20 cellular contexts compared by ENCODE assay signal in the genomic region with DNA sequence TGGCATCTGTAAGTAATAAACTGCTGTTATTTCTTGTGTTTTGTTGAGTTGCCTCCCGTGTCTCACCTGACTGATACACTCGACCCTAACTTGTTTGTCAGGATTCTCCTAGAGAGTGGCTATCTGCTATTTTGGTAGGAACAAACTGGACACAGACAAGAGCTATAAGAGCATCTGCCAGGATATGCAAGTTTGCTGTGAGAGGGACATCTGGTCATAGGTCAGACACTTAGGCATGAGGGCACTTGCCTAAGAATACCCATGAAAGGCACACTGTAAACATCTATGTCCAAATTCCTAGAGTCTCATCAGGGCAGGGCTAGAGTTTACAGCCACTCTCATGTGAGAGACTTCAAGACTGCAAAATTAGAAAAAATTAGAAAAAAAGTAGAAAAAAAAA.
"Had no signal": no experiment of that assay in that cellular context is flagged by ENCODE, and none has a peak within 500 bp of the region (broad histone marks: within the 10 kb centered on the region; RNA-seq: fewer than 3 reads in every experiment).

No MANE protein-coding gene starts in this region.

- H3K4me3 ChIP-seq: K562 had no signal

- H3K27ac ChIP-seq: KMS-11 had no signal

- H3K9me3 ChIP-seq: SK-N-SH had no signal

- H3K4me2 ChIP-seq: KMS-11, SK-N-SH had no signal

- ATAC-seq: K562 had no signal

- H3K9ac ChIP-seq: KMS-11, SK-N-SH had no signal

- DNase-seq: Kasumi-1, MM.1S, NCI-H1092 treated with DMSO at 0.1 percent for 48 hours, NCI-H1436, NCI-H187, NCI-H2029, NCI-H2081 treated with DMSO at 0.1 percent for 48 hours, NCI-H2171, NCI-H226, NCI-H446, NCI-H510A, NCI-H524 treated with DMSO at 0.1 percent for 48 hours, NCI-H69, NCI-H774, RPMI8226, SHP77, SK-N-SH, SW 1271 had no signal
